In the genomic region with DNA sequence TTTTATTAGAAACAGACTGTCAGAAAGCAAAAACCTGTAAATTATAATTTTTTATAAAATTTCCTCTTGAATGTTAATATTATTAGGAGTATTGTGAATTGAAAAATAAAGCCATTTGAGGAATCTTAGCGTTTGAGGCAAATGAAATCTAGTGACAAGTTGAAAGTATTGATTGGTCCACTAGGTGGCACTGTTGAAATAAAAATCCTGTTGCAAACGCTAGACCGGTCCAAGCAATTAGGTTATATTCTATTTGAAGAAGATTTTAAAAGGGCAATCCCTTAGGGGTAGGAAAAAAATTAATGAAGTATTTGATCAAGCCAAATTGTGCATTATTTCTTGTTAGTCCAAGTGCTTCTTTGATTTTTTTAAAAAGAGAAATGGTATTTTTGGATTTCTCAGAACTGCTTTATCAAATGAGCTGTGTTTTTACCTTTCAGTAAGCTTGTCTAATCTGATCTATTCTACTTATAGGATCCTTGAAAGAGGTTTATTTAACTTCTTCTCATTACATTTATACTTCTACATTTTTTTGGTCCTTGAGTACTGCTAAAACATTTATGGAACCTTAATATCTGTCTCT, we compare ENCODE assay signal across 8 cellular contexts. TPM values are rescaled to one million over a fixed set of nuclear protein-coding genes. Genes with fewer than 3 reads are reported as not detected.
DNase-seq lines count a peak whose midpoint lies in the region; ATAC-seq and TF ChIP-seq lines count a peak whose summit lies in the region.

No MANE protein-coding gene starts in this region.

- DNase-seq in DMS53 (lab: John Stamatoyannopoulos, UW) = peak; percentile 87
- DNase-seq in LoVo (ENCODE audit: low spot score) = peak; percentile 65
- peak; percentile 50 for DNase-seq in Panc1 (ENCODE audit: low read depth, low spot score)
- DNase-seq in dorsolateral prefrontal cortex = peak in 1 of 10 donors; percentile 27
- no peak for DNase-seq in mesothelial cell of epicardium (ENCODE audit: low spot score in 2 of 2, unreplicated experiment in 2 of 2)
- DNase-seq in NK-92 treated with Interleukin-12 subunit alpha and Interleukin-12 subunit beta, amount 100 ng/mL, for 24 hours (lab: John Stamatoyannopoulos, UW) = no peak

- H3K27me3 Mint-ChIP-seq in mesothelial cell of epicardium (ENCODE audit: low read depth) = no peaks in the 10 kb centered on the region

- TF ChIP-seq POLR2A in GM18505 (IDR thresholded peaks at IDR 0.05; ENCODE audit: borderline replicate concordance, extremely low read depth, insufficient read depth, insufficient read length) = no peak

- ATAC-seq in GM19395 (IDR thresholded peaks at IDR 0.05; ENCODE audit: unreplicated experiment) (peak; percentile 87), Panc1 (peak; percentile 83), GM18505 (IDR thresholded peaks at IDR 0.05; ENCODE audit: unreplicated experiment) (no peak)

- TF ChIP-seq CTCF in Panc1 (IDR thresholded peaks at IDR 0.05) (peak; percentile 68; the same call in 1 of the 2 replicates), dorsolateral prefrontal cortex (IDR thresholded peaks at IDR 0.05 in 54 of 56, conservative IDR thresholded peaks at IDR 0.05 in 2 of 56; ENCODE audit: low read depth in 1 of 56, partially characterized antibody in 56 of 56) (peak; percentile 67 to 96 (median 86)), mesothelial cell of epicardium (IDR thresholded peaks at IDR 0.05; ENCODE audit: unreplicated experiment) (peak; percentile 93)

- H3K36me3 ChIP-seq in Panc1 (ENCODE audit: control insufficient read depth, insufficient read depth, low read length) = no peaks in the 10 kb centered on the region; the same call in 1 of the 2 replicates

- H3K4me3 ChIP-seq in Panc1 (ENCODE audit: low read depth in 2 of 2, low read length in 2 of 2) = no peak overlapping the region
- H3K4me3 ChIP-seq in dorsolateral prefrontal cortex = no peak overlapping the region

- H3K9me3 ChIP-seq in Panc1 (ENCODE audit: control insufficient read depth, insufficient read depth, low read depth, low read length) = no peaks in the 10 kb centered on the region

- in situ Hi-C loops in Panc1 (cut with HindIII; ENCODE audit: low pct_unique_long_range_greater_than_20kb, low sequenced_read_pairs) = no loop called here

- CTCF ChIA-PET in Panc1 (lab: Charles Lee) = interaction anchor here (0.6 to 1.5 kb wide), 4 partner anchors 13 to 307 kb away, joined by 4 to 5 read pairs (median 5); no protein-coding TSS in a partner anchor

- H3K27ac Mint-ChIP-seq in mesothelial cell of epicardium = no peak overlapping the region

- no peaks in the 10 kb centered on the region for H3K4me1 ChIP-seq in Panc1 (ENCODE audit: control insufficient read depth, insufficient read depth, low read length)

- BruUV-seq in Panc1 (replicated peaks; lab: Mats Ljungman, UMichigan) = no TSS peak

- H3K36me3 Mint-ChIP-seq in mesothelial cell of epicardium = peaks cover 2% of the 10 kb centered on the region

- H3K27ac ChIP-seq in Panc1 (ENCODE audit: low read length) (no peak overlapping the region), dorsolateral prefrontal cortex (peak overlapping the region in 17 of 59 donors; percentile 3 to 51 (median 28))

- intact Hi-C loops in Panc1 (cut with micrococcal nuclease; ENCODE audit: unreplicated experiment) = loop anchor here (10.0 kb wide), 1 partner anchor 693 kb away; no protein-coding TSS in a partner anchor
- intact Hi-C loops in dorsolateral prefrontal cortex (cut with DNase I) = loop anchor here in 1 of 2 donors (2.0 to 10.0 kb wide), 3 partner anchors 147 to 306 kb away; no protein-coding TSS in a partner anchor

- H3K9me3 Mint-ChIP-seq in mesothelial cell of epicardium = no peaks in the 10 kb centered on the region

- H3K27me3 ChIP-seq in Panc1 (ENCODE audit: control insufficient read depth, insufficient read depth, low read length) (no peaks in the 10 kb centered on the region), dorsolateral prefrontal cortex (no peaks in the 10 kb centered on the region)

- H3K4me1 Mint-ChIP-seq in mesothelial cell of epicardium = no peaks in the 10 kb centered on the region

- POLR2A ChIA-PET in Panc1 (lab: Charles Lee) = interaction anchor here (0.6 kb wide), 1 partner anchor 157 kb away, joined by 6 read pairs; no protein-coding TSS in a partner anchor

- H3K4me3 Mint-ChIP-seq in mesothelial cell of epicardium = no peak overlapping the region

RNA-seq across cellular contexts. Expression of a gene that starts 57.7 kb away (rescaled TPM):
- total RNA-seq in Panc1 (2021; ENCODE audit: unreplicated experiment) (6.5 TPM), dorsolateral prefrontal cortex (10 to 100 TPM; 16.4 to 82.3 (median 35.4) TPM), mesothelial cell of epicardium (11.1 to 11.4 TPM (median 11.3 TPM) in 3 replicates)
- polyA plus RNA-seq in Panc1 (2012; ENCODE audit: insufficient read length) = 7.5 TPM

Comparison
In these comparisons a context has a peak if more than half of its experiments do, and no peak if none do; other contexts are left out.
1. DNase-seq: peak in DMS53 (single experiment), LoVo (single experiment) and Panc1 (single experiment); none in mesothelial cell of epicardium (0 of 2) and NK-92 treated with Interleukin-12 subunit alpha and Interleukin-12 subunit beta, amount 100 ng/mL, for 24 hours (single experiment).
2. Peak in every context shown above with its lines, with median percentiles within 50 percentile points of each other: CTCF ChIP-seq.